In genomic region chr16:19304670-19305240, GRCh38 we compare ENCODE assay signal across 1 cellular context.
TF ChIP-seq lines count a peak whose summit lies in the region.

No MANE protein-coding gene starts in this region.

TF ChIP-seq in GM23338, 12 proteins besides CTCF, POLR2A, EP300 and RAD21:
- no peak for TF ChIP-seq ZNF462 (CRISPR knock-in tag; IDR thresholded peaks at IDR 0.05)
- TF ChIP-seq ZNF331 (CRISPR knock-in tag; IDR thresholded peaks at IDR 0.05; ENCODE audit: low read depth) = no peak
- TF ChIP-seq EZH2 (IDR thresholded peaks at IDR 0.05; ENCODE audit: low read depth, unreplicated experiment) = no peak
- no peak for TF ChIP-seq CREB1 (CRISPR knock-in tag; IDR thresholded peaks at IDR 0.05; ENCODE audit: low read depth)
- TF ChIP-seq ETS1 (IDR thresholded peaks at IDR 0.05) = no peak
- TF ChIP-seq, protein P1, sequence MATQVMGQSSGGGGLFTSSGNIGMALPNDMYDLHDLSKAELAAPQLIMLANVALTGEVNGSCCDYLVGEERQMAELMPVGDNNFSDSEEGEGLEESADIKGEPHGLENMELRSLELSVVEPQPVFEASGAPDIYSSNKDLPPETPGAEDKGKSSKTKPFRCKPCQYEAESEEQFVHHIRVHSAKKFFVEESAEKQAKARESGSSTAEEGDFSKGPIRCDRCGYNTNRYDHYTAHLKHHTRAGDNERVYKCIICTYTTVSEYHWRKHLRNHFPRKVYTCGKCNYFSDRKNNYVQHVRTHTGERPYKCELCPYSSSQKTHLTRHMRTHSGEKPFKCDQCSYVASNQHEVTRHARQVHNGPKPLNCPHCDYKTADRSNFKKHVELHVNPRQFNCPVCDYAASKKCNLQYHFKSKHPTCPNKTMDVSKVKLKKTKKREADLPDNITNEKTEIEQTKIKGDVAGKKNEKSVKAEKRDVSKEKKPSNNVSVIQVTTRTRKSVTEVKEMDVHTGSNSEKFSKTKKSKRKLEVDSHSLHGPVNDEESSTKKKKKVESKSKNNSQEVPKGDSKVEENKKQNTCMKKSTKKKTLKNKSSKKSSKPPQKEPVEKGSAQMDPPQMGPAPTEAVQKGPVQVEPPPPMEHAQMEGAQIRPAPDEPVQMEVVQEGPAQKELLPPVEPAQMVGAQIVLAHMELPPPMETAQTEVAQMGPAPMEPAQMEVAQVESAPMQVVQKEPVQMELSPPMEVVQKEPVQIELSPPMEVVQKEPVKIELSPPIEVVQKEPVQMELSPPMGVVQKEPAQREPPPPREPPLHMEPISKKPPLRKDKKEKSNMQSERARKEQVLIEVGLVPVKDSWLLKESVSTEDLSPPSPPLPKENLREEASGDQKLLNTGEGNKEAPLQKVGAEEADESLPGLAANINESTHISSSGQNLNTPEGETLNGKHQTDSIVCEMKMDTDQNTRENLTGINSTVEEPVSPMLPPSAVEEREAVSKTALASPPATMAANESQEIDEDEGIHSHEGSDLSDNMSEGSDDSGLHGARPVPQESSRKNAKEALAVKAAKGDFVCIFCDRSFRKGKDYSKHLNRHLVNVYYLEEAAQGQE (IDR thresholded peaks at IDR 0.05; ENCODE audit: unreplicated experiment) = no peak
- no peak for TF ChIP-seq ZNF114 (CRISPR knock-in tag; IDR thresholded peaks at IDR 0.05)
- no peak for TF ChIP-seq POLR2AphosphoS5 (IDR thresholded peaks at IDR 0.05; ENCODE audit: low read depth)
- no peak for TF ChIP-seq EZH2phosphoT487 (IDR thresholded peaks at IDR 0.05; ENCODE audit: unreplicated experiment)
- no peak for TF ChIP-seq NANOG (IDR thresholded peaks at IDR 0.05; ENCODE audit: borderline replicate concordance)
- no peak for TF ChIP-seq JUNB (IDR thresholded peaks at IDR 0.05; ENCODE audit: unreplicated experiment)
- TF ChIP-seq STAT1 (IDR thresholded peaks at IDR 0.05; ENCODE audit: unreplicated experiment) = no peak
